Comparison of ENCODE assay signal across 20 cellular contexts in the genomic region with DNA sequence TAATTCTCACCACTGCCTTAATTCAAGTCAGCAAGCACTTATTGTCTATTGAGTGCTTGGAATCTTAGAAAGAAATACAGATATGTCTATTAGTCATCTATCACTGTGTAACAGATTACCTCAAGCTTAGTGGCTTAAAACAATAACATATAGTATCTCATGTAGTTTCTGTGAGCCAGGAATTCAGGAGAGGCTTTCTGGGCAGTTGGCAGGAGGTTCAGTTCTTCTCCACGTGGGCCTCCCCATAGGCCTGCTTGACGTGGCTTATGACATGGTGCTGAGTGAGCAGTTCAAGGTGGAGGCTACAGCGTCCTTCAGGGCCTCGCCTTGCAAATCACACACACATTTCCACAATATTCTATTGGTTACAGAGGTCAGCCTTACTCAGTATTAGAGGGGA.
A peak's percentile ranks its signal among the peaks of the same experiment; 100 is the strongest.
DNase-seq lines count a peak whose midpoint lies in the region; ATAC-seq and TF ChIP-seq lines count a peak whose summit lies in the region.
"Had no signal": no experiment of that assay in that cellular context is flagged by ENCODE, and none has a peak within 500 bp of the region (broad histone marks: within the 10 kb centered on the region; RNA-seq: fewer than 3 reads in every experiment).

No MANE protein-coding gene starts in this region.

- H3K4ac ChIP-seq in neuronal stem cell (ENCODE audit: low read length), result no peak overlapping the region

- no peak overlapping the region for H3K23ac ChIP-seq in neuronal stem cell (ENCODE audit: low read depth, low read length, poor library complexity)

- H3K4me3 ChIP-seq in BLaER1, result no peak overlapping the region
- no peak overlapping the region for H3K4me3 ChIP-seq in RWPE2 (ENCODE audit: severe bottlenecking)
- no peak overlapping the region for H3K4me3 ChIP-seq in neuronal stem cell (ENCODE audit: low read length in 2 of 2)

- no peak overlapping the region for H2AFZ ChIP-seq in neuronal stem cell (ENCODE audit: low read length)

- no peaks in the 10 kb centered on the region for H3K79me1 ChIP-seq in neuronal stem cell (ENCODE audit: low read depth, low read length)

- no peak overlapping the region for H2BK15ac ChIP-seq in neuronal stem cell (ENCODE audit: low read length)

- no peak overlapping the region for H3K18ac ChIP-seq in neuronal stem cell (ENCODE audit: low read length)

- no peak overlapping the region for H2BK12ac ChIP-seq in neuronal stem cell (ENCODE audit: low read length)

- H3K36me3 ChIP-seq in BLaER1 (no peaks in the 10 kb centered on the region), RWPE2 (ENCODE audit: low read depth) (no peaks in the 10 kb centered on the region), neuronal stem cell (replicated peaks in 1 of 2; ENCODE audit: control insufficient read depth in 2 of 2, insufficient read depth in 2 of 2, low read length in 2 of 2) (peaks cover 0 to 3% of the 10 kb centered on the region in 2 donors)
- H3K36me3 ChIP-seq: neutrophil had no signal

- H3K27me3 ChIP-seq in BLaER1 (no peaks in the 10 kb centered on the region), RWPE2 (ENCODE audit: insufficient read depth, poor library complexity, severe bottlenecking) (no peaks in the 10 kb centered on the region), neuronal stem cell (ENCODE audit: control insufficient read depth in 3 of 3, insufficient read depth in 3 of 3, low read depth in 1 of 3, low read length in 3 of 3) (peaks cover 0 to 2% (median 0%) of the 10 kb centered on the region in 3 experiments)
- H3K27me3 ChIP-seq: neutrophil had no signal

- no peak overlapping the region for H3K27ac ChIP-seq in BLaER1
- no peak overlapping the region for H3K27ac ChIP-seq in RWPE2 (ENCODE audit: poor library complexity, severe bottlenecking)
- H3K27ac ChIP-seq in neuronal stem cell (replicated peaks; ENCODE audit: low read length), result no peak overlapping the region
- H3K27ac ChIP-seq: neutrophil had no signal

- no CpG with 5 or more reads among the region's 4 CpGs for WGBS in neuronal stem cell (ENCODE audit: extremely low coverage in 2 of 2, insufficient read length in 2 of 2, insufficient replicate concordance in 1 of 2), 2 donors

- H3K9me3 ChIP-seq in BLaER1, result no peaks in the 10 kb centered on the region
- H3K9me3 ChIP-seq in RWPE2 (ENCODE audit: severe bottlenecking), result no peaks in the 10 kb centered on the region
- no peaks in the 10 kb centered on the region for H3K9me3 ChIP-seq in neuronal stem cell (replicated peaks in 1 of 2; ENCODE audit: control insufficient read depth in 2 of 2, insufficient read depth in 1 of 2, low read depth in 1 of 2, low read length in 2 of 2)
- H3K9me3 ChIP-seq: neutrophil had no signal

- H3K36me3 Mint-ChIP-seq in activated T-cell treated with anti-CD3 and anti-CD28 coated beads, Interleukin-2, amount 50 U/mL, for 4 hours (ENCODE audit: insufficient read depth), result peaks cover 19% of the 10 kb centered on the region
- H3K36me3 Mint-ChIP-seq in progenitor cell of endocrine pancreas (ENCODE audit: insufficient read depth), result peaks cover 1% of the 10 kb centered on the region
- H3K36me3 Mint-ChIP-seq: activated naive CD8-positive, alpha-beta T cell treated with anti-CD3 and anti-CD28 coated beads, Interleukin-2, amount 10 ng/mL, durations not matched to agents 7 days and 5 days had no signal

- no peaks in the 10 kb centered on the region for H4K20me1 ChIP-seq in BLaER1

- H2AK5ac ChIP-seq in neuronal stem cell (ENCODE audit: low read depth, low read length), result no peak overlapping the region

- no peak overlapping the region for H3K14ac ChIP-seq in neuronal stem cell (ENCODE audit: low read length)

- peak; percentile 62; the same call in 2 of the 3 replicates for ATAC-seq in RWPE2 (ENCODE audit: low read depth)
- peak; percentile 96 for ATAC-seq in esophagus mucosa
- no peak for ATAC-seq in activated T-cell treated with anti-CD3 and anti-CD28 coated beads, Interleukin-2, amount 50 U/mL, for 4 hours
- ATAC-seq: left colon; sciatic nerve; stimulated activated naive CD8-positive, alpha-beta T cell treated with anti-CD3 and anti-CD28 coated beads, Interleukin-15, amount 100 ng/mL, for 72 hours had no signal

- H3K27me3 Mint-ChIP-seq in activated T-cell treated with anti-CD3 and anti-CD28 coated beads, Interleukin-2, amount 50 U/mL, for 4 hours (ENCODE audit: low read depth), result no peaks in the 10 kb centered on the region
- no peaks in the 10 kb centered on the region for H3K27me3 Mint-ChIP-seq in progenitor cell of endocrine pancreas
- H3K27me3 Mint-ChIP-seq: activated naive CD8-positive, alpha-beta T cell treated with anti-CD3 and anti-CD28 coated beads, Interleukin-2, amount 10 ng/mL, durations not matched to agents 7 days and 5 days; central memory CD8-positive, alpha-beta T cell; stimulated activated naive CD8-positive, alpha-beta T cell treated with anti-CD3 and anti-CD28 coated beads, Interleukin-15, amount 100 ng/mL, for 72 hours had no signal

- H4K91ac ChIP-seq in neuronal stem cell (ENCODE audit: low read depth, low read length, poor library complexity), result no peak overlapping the region

- DNase-seq in RWPE2 (ENCODE audit: low spot score) (no peak), neuronal stem cell (ENCODE audit: low spot score) (no peak), NCI-H2196 treated with DMSO at 0.1 percent for 48 hours (lab: John Stamatoyannopoulos, UW; ENCODE audit: unreplicated experiment) (no peak), progenitor cell of endocrine pancreas (ENCODE audit: low spot score, unreplicated experiment) (no peak), HuH-7.5 (ENCODE audit: low spot score) (no peak)
- no peak for DNase-seq in activated T-cell treated with anti-CD3 and anti-CD28 coated beads, Interleukin-2, amount 50 U/mL, for 4 hours
- DNase-seq: activated CD4-positive, CD25-positive, alpha-beta regulatory T cell; activated naive CD8-positive, alpha-beta T cell treated with anti-CD3 and anti-CD28 coated beads, Interleukin-2, amount 10 ng/mL, durations not matched to agents 7 days and 5 days; effector CD8-positive, alpha-beta T cell; left colon; NCI-H187 treated with DMSO at 0.1 percent for 48 hours; SHP77 treated with DMSO at 0.1 percent for 48 hours; stimulated activated CD4-positive, alpha-beta T cell treated with anti-CD3 and anti-CD28 coated beads, Interleukin-1b, Interleukin-23, amount 100 ng/mL, for 48 hours; stimulated activated naive CD8-positive, alpha-beta T cell treated with anti-CD3 and anti-CD28 coated beads, Interleukin-15, amount 100 ng/mL, for 72 hours had no signal

- no peak overlapping the region for H2BK5ac ChIP-seq in neuronal stem cell (ENCODE audit: low read length)

- TF ChIP-seq CTCF in RWPE2 (IDR thresholded peaks at IDR 0.05; ENCODE audit: poor library complexity, severe bottlenecking), result no peak
- no peak for TF ChIP-seq CTCF in progenitor cell of endocrine pancreas (IDR thresholded peaks at IDR 0.05; ENCODE audit: unreplicated experiment)

- no peaks in the 10 kb centered on the region for H3K9me3 Mint-ChIP-seq in activated T-cell treated with anti-CD3 and anti-CD28 coated beads, Interleukin-2, amount 50 U/mL, for 4 hours
- H3K9me3 Mint-ChIP-seq in progenitor cell of endocrine pancreas (ENCODE audit: low read depth), result no peaks in the 10 kb centered on the region
- H3K9me3 Mint-ChIP-seq: activated naive CD8-positive, alpha-beta T cell treated with anti-CD3 and anti-CD28 coated beads, Interleukin-2, amount 10 ng/mL, durations not matched to agents 7 days and 5 days; central memory CD8-positive, alpha-beta T cell; stimulated activated naive CD8-positive, alpha-beta T cell treated with anti-CD3 and anti-CD28 coated beads, Interleukin-15, amount 100 ng/mL, for 72 hours; T-helper 1 cell treated with Interleukin-12 subunit alpha and Interleukin-12 subunit beta and Interleukin-4 antibody, amounts not matched to agents 30 μg/mL and 1 μg/mL, for 36 hours had no signal

- no peak overlapping the region for H3K4me3 Mint-ChIP-seq in activated T-cell treated with anti-CD3 and anti-CD28 coated beads, Interleukin-2, amount 50 U/mL, for 4 hours
- no peak overlapping the region for H3K4me3 Mint-ChIP-seq in progenitor cell of endocrine pancreas (ENCODE audit: low read depth)
- H3K4me3 Mint-ChIP-seq: activated naive CD8-positive, alpha-beta T cell treated with anti-CD3 and anti-CD28 coated beads, Interleukin-2, amount 10 ng/mL, durations not matched to agents 7 days and 5 days; central memory CD8-positive, alpha-beta T cell; stimulated activated naive CD8-positive, alpha-beta T cell treated with anti-CD3 and anti-CD28 coated beads, Interleukin-15, amount 100 ng/mL, for 72 hours; T-helper 1 cell treated with Interleukin-12 subunit alpha and Interleukin-12 subunit beta and Interleukin-4 antibody, amounts not matched to agents 30 μg/mL and 1 μg/mL, for 36 hours had no signal

- no peak overlapping the region for H3K9ac ChIP-seq in BLaER1
- H3K9ac ChIP-seq in neuronal stem cell (ENCODE audit: low read depth, low read length, poor library complexity), result no peak overlapping the region

- H3K4me2 ChIP-seq in BLaER1 (peak overlapping the region; percentile 22; the same call in 1 of the 2 replicates), neuronal stem cell (ENCODE audit: insufficient read depth, low read length, poor library complexity, severe bottlenecking) (no peak overlapping the region)

- H3K27ac Mint-ChIP-seq in progenitor cell of endocrine pancreas, result no peak overlapping the region
- H3K27ac Mint-ChIP-seq: activated naive CD8-positive, alpha-beta T cell treated with anti-CD3 and anti-CD28 coated beads, Interleukin-2, amount 10 ng/mL, durations not matched to agents 7 days and 5 days; stimulated activated naive CD8-positive, alpha-beta T cell treated with anti-CD3 and anti-CD28 coated beads, Interleukin-15, amount 100 ng/mL, for 72 hours; T-helper 1 cell treated with Interleukin-12 subunit alpha and Interleukin-12 subunit beta and Interleukin-4 antibody, amounts not matched to agents 30 μg/mL and 1 μg/mL, for 36 hours had no signal

- no peak overlapping the region for H2BK120ac ChIP-seq in neuronal stem cell (ENCODE audit: low read depth, low read length)

- peak overlapping the region; percentile 17 for H4K8ac ChIP-seq in neuronal stem cell (ENCODE audit: low read depth, low read length)

- no peaks in the 10 kb centered on the region for H3K4me1 Mint-ChIP-seq in activated T-cell treated with anti-CD3 and anti-CD28 coated beads, Interleukin-2, amount 50 U/mL, for 4 hours (ENCODE audit: low read depth)
- no peaks in the 10 kb centered on the region for H3K4me1 Mint-ChIP-seq in progenitor cell of endocrine pancreas (ENCODE audit: low read depth)
- H3K4me1 Mint-ChIP-seq: stimulated activated naive CD8-positive, alpha-beta T cell treated with anti-CD3 and anti-CD28 coated beads, Interleukin-15, amount 100 ng/mL, for 72 hours had no signal

- H3K4me1 ChIP-seq in BLaER1 (peaks cover 12% of the 10 kb centered on the region), RWPE2 (ENCODE audit: insufficient read depth, poor library complexity, severe bottlenecking) (no peaks in the 10 kb centered on the region), neuronal stem cell (ENCODE audit: control insufficient read depth in 2 of 2, insufficient read depth in 1 of 2, low read depth in 1 of 2, low read length in 2 of 2) (no peaks in the 10 kb centered on the region)

Comparison
In these comparisons a context has a peak if more than half of its experiments do, and no peak if none do; other contexts are left out.
1. ATAC-seq: peak in RWPE2 (single experiment) and esophagus mucosa (single experiment); none in activated T-cell treated with anti-CD3 and anti-CD28 coated beads, Interleukin-2, amount 50 U/mL, for 4 hours (0 of 2).